Comparison of ENCODE assay signal across 8 cellular contexts in genomic region chr17:49407981-49408501, GRCh38. TPM values are rescaled to one million over a fixed set of nuclear protein-coding genes. Genes with fewer than 3 reads are reported as not detected.
A peak's percentile ranks its signal among the peaks of the same experiment; 100 is the strongest.
DNase-seq lines count a peak whose midpoint lies in the region; ATAC-seq and TF ChIP-seq lines count a peak whose summit lies in the region.

No MANE protein-coding gene starts in this region.

- DNase-seq in DMS114 treated with DMSO at 0.1 percent for 48 hours (lab: John Stamatoyannopoulos, UW; ENCODE audit: unreplicated experiment) (peak; percentile 42), NCI-H2227 (lab: John Stamatoyannopoulos, UW; ENCODE audit: unreplicated experiment) (peak; percentile 92), breast epithelium (ENCODE audit: low spot score in 2 of 2) (peak; percentile 57 to 67), kidney glomerular epithelial cell (lab: John Stamatoyannopoulos, UW) (peak; percentile 28)
- DNase-seq in activated CD4-positive, CD25-positive, alpha-beta regulatory T cell (lab: John Stamatoyannopoulos, UW) = peak; percentile 61 to 78 (median 64)
- DNase-seq in stimulated activated CD4-positive, alpha-beta T cell treated with anti-CD3 and anti-CD28 coated beads, Interleukin-2, amount 100 ng/mL, for 4 hours (ENCODE audit: low read depth) = peak; percentile 72

- intact Hi-C loops in breast epithelium (cut with DNase I; ENCODE audit: low total_unique reads) = no loop called here

- TF ChIP-seq CTCF in breast epithelium (IDR thresholded peaks at IDR 0.05) = peak; percentile 17 to 64 (median 45)

- H3K27ac ChIP-seq in breast epithelium = no peak overlapping the region

- ATAC-seq in HG02678 (IDR thresholded peaks at IDR 0.05; ENCODE audit: unreplicated experiment) (peak; percentile 64), GM19324 (IDR thresholded peaks at IDR 0.05; ENCODE audit: low FRiP score, unreplicated experiment) (no peak)

- peaks cover 8% of the 10 kb centered on the region for H3K36me3 ChIP-seq in breast epithelium

- H3K9me3 ChIP-seq in breast epithelium = no peaks in the 10 kb centered on the region

- no peaks in the 10 kb centered on the region for H3K27me3 ChIP-seq in breast epithelium

- no peak for TF ChIP-seq POLR2A in breast epithelium (IDR thresholded peaks at IDR 0.05)

- no peak overlapping the region for H3K4me3 ChIP-seq in breast epithelium

- peaks cover 5 to 9% of the 10 kb centered on the region in 2 donors for H3K4me1 ChIP-seq in breast epithelium

RNA-seq across cellular contexts. Expression of gene PHB1, which starts 6.6 kb away (rescaled TPM):
- total RNA-seq in breast epithelium = 100 to 1,000 TPM; 100 to 110 (median 108) TPM

RNA-seq across cellular contexts. Expression of gene ZNF652, which starts 46.0 kb away (rescaled TPM):
- total RNA-seq in breast epithelium = 100 to 1,000 TPM in 1 of 3 donors, 10 to 100 TPM in 2; 34.2 to 157 (median 72.4) TPM

Comparison
In these comparisons a context has a peak if more than half of its experiments do, and no peak if none do; other contexts are left out.
1. DNase-seq: peak in every context shown above with its lines; median percentile 92 in NCI-H2227; 72 in stimulated activated CD4-positive, alpha-beta T cell treated with anti-CD3 and anti-CD28 coated beads, Interleukin-2, amount 100 ng/mL, for 4 hours; 64 in activated CD4-positive, CD25-positive, alpha-beta regulatory T cell; 62 in breast epithelium; 42 in DMS114 treated with DMSO at 0.1 percent for 48 hours; 28 in kidney glomerular epithelial cell.